Comparison of ENCODE assay signal across 19 cellular contexts in genomic region chr6:155895641-155896040, GRCh38.
"Had no signal": no experiment of that assay in that cellular context is flagged by ENCODE, and none has a peak within 500 bp of the region (broad histone marks: within the 10 kb centered on the region; RNA-seq: fewer than 3 reads in every experiment).

No MANE protein-coding gene starts in this region.

- H3K27me3 ChIP-seq: esophagus squamous epithelium, right atrium auricular region, sigmoid colon, vagina had no signal

- H3K27ac Mint-ChIP-seq: memory B cell, mesothelial cell of epicardium, natural killer cell, type B pancreatic cell had no signal

- H3K27ac ChIP-seq: esophagus squamous epithelium, left ventricle myocardium inferior, lower lobe of right lung, right atrium auricular region, sigmoid colon, skin epidermis, vagina had no signal

- H3K4me3 Mint-ChIP-seq: memory B cell, mesothelial cell of epicardium, natural killer cell, neural crest cell, type B pancreatic cell had no signal

- H3K4me3 ChIP-seq: esophagus squamous epithelium, left ventricle myocardium inferior, lower lobe of right lung, right atrium auricular region, sigmoid colon, skin epidermis, vagina had no signal

- H3K4me1 Mint-ChIP-seq: memory B cell, natural killer cell, neural crest cell had no signal

- H3K27me3 Mint-ChIP-seq: memory B cell, type B pancreatic cell had no signal

- H3K9me3 ChIP-seq: esophagus squamous epithelium, left ventricle myocardium inferior, lower lobe of right lung, right atrium auricular region, sigmoid colon, vagina had no signal

- H3K36me3 ChIP-seq: esophagus squamous epithelium, left ventricle myocardium inferior, lower lobe of right lung, right atrium auricular region, sigmoid colon, vagina had no signal

- H3K4me1 ChIP-seq: esophagus squamous epithelium, left ventricle myocardium inferior, lower lobe of right lung, right atrium auricular region, sigmoid colon, vagina had no signal

- DNase-seq: effector memory CD4-positive, alpha-beta T cell; esophagus squamous epithelium; foreskin fibroblast; kidney; left cardiac atrium; left ventricle myocardium inferior; lower lobe of right lung; natural killer cell; posterior cingulate gyrus; sigmoid colon; stimulated activated CD4-positive, alpha-beta T cell treated with anti-CD3 and anti-CD28 coated beads, Interleukin-2, amount 100 ng/mL, for 24 hours; stimulated activated naive CD4-positive, alpha-beta T cell treated with Interleukin-2 at 50 U/mL for 16 hours had no signal

- ATAC-seq: left cardiac atrium, lower lobe of right lung, natural killer cell had no signal

- H3K36me3 Mint-ChIP-seq: mesothelial cell of epicardium, natural killer cell, type B pancreatic cell had no signal
